Comparison of ENCODE assay signal across 10 cellular contexts in genomic region chr9:92976436-92976835, GRCh38.
"Had no signal": no experiment of that assay in that cellular context is flagged by ENCODE, and none has a peak within 500 bp of the region (broad histone marks: within the 10 kb centered on the region; RNA-seq: fewer than 3 reads in every experiment).

No MANE protein-coding gene starts in this region.

- H3K36me3 ChIP-seq: breast epithelium had no signal

- H3K27me3 ChIP-seq: breast epithelium, esophagus squamous epithelium had no signal

- DNase-seq: activated naive CD8-positive, alpha-beta T cell treated with anti-CD3 and anti-CD28 coated beads, Interleukin-2, amount 10 ng/mL, durations not matched to agents 7 days and 5 days; anterior cingulate cortex; esophagus squamous epithelium; foreskin fibroblast; left colon; retina; SHP77 treated with DMSO at 0.1 percent for 48 hours had no signal

- H3K27ac ChIP-seq: breast epithelium, esophagus squamous epithelium had no signal

- H3K4me1 ChIP-seq: breast epithelium had no signal

- H3K27ac Mint-ChIP-seq: activated naive CD8-positive, alpha-beta T cell treated with anti-CD3 and anti-CD28 coated beads, Interleukin-2, amount 10 ng/mL, durations not matched to agents 7 days and 5 days; type B pancreatic cell had no signal

- ATAC-seq: left colon had no signal

- H3K4me3 ChIP-seq: breast epithelium, esophagus squamous epithelium, lung had no signal

- H3K4me3 Mint-ChIP-seq: activated naive CD8-positive, alpha-beta T cell treated with anti-CD3 and anti-CD28 coated beads, Interleukin-2, amount 10 ng/mL, durations not matched to agents 7 days and 5 days; type B pancreatic cell had no signal

- H3K27me3 Mint-ChIP-seq: activated naive CD8-positive, alpha-beta T cell treated with anti-CD3 and anti-CD28 coated beads, Interleukin-2, amount 10 ng/mL, durations not matched to agents 7 days and 5 days; type B pancreatic cell had no signal

- H3K9me3 ChIP-seq: breast epithelium, esophagus squamous epithelium had no signal
